In the genomic region with DNA sequence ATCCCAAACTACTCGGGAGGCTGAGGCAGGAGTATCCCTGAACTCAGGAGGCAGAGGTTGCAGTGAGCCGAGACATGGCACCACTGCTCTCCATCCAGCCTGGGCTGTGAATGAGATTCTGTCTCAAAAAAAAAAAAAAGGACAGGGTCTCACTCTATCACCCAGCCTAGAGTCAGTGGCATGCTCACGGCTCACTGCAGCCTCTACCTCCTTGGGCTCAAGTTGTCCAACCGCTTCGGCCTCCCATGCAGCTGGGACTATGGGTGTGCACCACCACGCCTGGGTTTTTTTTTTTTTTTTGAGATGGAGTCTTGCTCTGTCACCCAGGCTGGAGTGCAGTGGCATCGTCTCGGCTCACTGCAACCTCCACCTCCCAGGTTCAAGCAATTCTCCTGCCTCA, we compare ENCODE assay signal across 2 cellular contexts.
TF ChIP-seq lines count a peak whose summit lies in the region.

No MANE protein-coding gene starts in this region.

TF ChIP-seq in K562, 482 proteins besides CTCF, POLR2A, EP300 and RAD21:
- TF ChIP-seq USF1 (CRISPR knock-in tag; IDR thresholded peaks at IDR 0.05) (no peak), PHB (CRISPR knock-in tag; IDR thresholded peaks at IDR 0.05) (no peak), ZBTB33 (CRISPR knock-in tag; IDR thresholded peaks at IDR 0.05) (peak; percentile 28; the same call in 1 of the 2 replicates)

TF ChIP-seq in GM12891, 5 proteins besides CTCF, POLR2A, EP300 and RAD21:
- TF ChIP-seq POU2F2 (IDR thresholded peaks at IDR 0.05; ENCODE audit: low read depth, low read length) (no peak), SPI1 (IDR thresholded peaks at IDR 0.05; ENCODE audit: low read depth, low read length) (no peak), PAX5 (IDR thresholded peaks at IDR 0.05; ENCODE audit: insufficient read depth, low read length, severe bottlenecking) (no peak), TAF1 (IDR thresholded peaks at IDR 0.05; ENCODE audit: low read depth, low read length) (no peak), POLR2AphosphoS5 (IDR thresholded peaks at IDR 0.05; ENCODE audit: low read depth, low read length) (no peak)
